8 cellular contexts compared by ENCODE assay signal in the genomic region with DNA sequence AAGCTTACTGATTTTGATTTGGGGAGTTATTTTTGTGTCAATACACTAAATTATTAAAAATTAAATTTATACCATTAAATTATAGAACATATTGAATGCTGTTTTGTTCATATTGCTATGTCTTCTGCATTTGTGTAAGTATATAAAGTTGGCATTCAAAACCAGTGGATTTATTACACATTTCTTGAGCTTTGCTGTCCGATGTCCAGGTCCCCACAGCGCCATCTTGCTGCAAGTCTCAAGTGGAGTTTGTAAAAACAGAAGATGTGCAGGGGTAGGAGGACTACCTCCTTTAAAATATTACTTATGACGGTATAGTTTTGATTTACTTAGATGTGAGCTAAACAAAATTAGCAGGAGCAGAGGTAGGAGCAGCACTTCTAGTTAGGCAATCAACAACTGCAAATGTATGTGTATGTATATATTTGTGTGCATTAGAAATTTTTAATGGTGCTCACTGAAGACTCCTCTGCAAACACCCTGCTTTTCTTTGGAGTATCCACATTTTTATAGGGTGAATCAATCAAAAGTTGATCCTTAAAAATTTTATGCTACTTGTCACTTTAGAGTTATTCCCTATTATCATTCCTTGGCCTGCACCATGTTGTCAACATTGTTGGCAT. TPM values are rescaled to one million over a fixed set of nuclear protein-coding genes. Genes with fewer than 3 reads are reported as not detected.
DNase-seq lines count a peak whose midpoint lies in the region; ATAC-seq and TF ChIP-seq lines count a peak whose summit lies in the region.

No MANE protein-coding gene starts in this region.

- peak; percentile 57 for TF ChIP-seq CTCF in natural killer cell (IDR thresholded peaks at IDR 0.05)
- peak; percentile 86 for TF ChIP-seq CTCF in RWPE2 (IDR thresholded peaks at IDR 0.05; ENCODE audit: poor library complexity, severe bottlenecking)
- peak; percentile 51 for TF ChIP-seq CTCF in hepatocyte (IDR thresholded peaks at IDR 0.05; ENCODE audit: poor library complexity)

- H3K27me3 ChIP-seq in RWPE2 (ENCODE audit: insufficient read depth, poor library complexity, severe bottlenecking) = no peaks in the 10 kb centered on the region
- H3K27me3 ChIP-seq in hepatocyte = no peaks in the 10 kb centered on the region

- no peak overlapping the region for H3K4me3 Mint-ChIP-seq in natural killer cell
- H3K4me3 Mint-ChIP-seq in natural killer cell treated with Interleukin-12 subunit alpha and Interleukin-12 subunit beta and Interleukin-15 and Interleukin-18, amount 100 ng/mL, for 72 hours = no peak overlapping the region

- intact Hi-C loops in natural killer cell (cut with micrococcal nuclease) = loop anchor here (1.0 kb wide), 1 partner anchor 306 kb away; no protein-coding TSS in a partner anchor

- H3K4me1 ChIP-seq in RWPE2 (ENCODE audit: insufficient read depth, poor library complexity, severe bottlenecking) (peaks cover 4% of the 10 kb centered on the region), hepatocyte (ENCODE audit: insufficient read depth) (peaks cover 16% of the 10 kb centered on the region)

- no peaks in the 10 kb centered on the region for H3K9me3 Mint-ChIP-seq in natural killer cell
- no peaks in the 10 kb centered on the region for H3K9me3 Mint-ChIP-seq in natural killer cell treated with Interleukin-12 subunit alpha and Interleukin-12 subunit beta and Interleukin-15 and Interleukin-18, amount 100 ng/mL, for 72 hours

- H4K20me1 ChIP-seq in hepatocyte (ENCODE audit: insufficient read depth, poor library complexity, severe bottlenecking) = peaks cover 7% of the 10 kb centered on the region

- H3K27ac ChIP-seq in RWPE2 (ENCODE audit: poor library complexity, severe bottlenecking) (no peak overlapping the region), angular gyrus (ENCODE audit: low read depth, low read length) (peak overlapping the region; percentile 14), hepatocyte (no peak overlapping the region)

- H3K4me3 ChIP-seq in RWPE2 (ENCODE audit: severe bottlenecking) = no peak overlapping the region
- no peak overlapping the region for H3K4me3 ChIP-seq in hepatocyte

- H3K27me3 Mint-ChIP-seq in natural killer cell (ENCODE audit: low read depth in 2 of 2) = no peaks in the 10 kb centered on the region
- H3K27me3 Mint-ChIP-seq in natural killer cell treated with Interleukin-12 subunit alpha and Interleukin-12 subunit beta and Interleukin-15 and Interleukin-18, amount 100 ng/mL, for 72 hours = no peaks in the 10 kb centered on the region

- no peaks in the 10 kb centered on the region for H3K9me3 ChIP-seq in RWPE2 (ENCODE audit: severe bottlenecking)
- no peaks in the 10 kb centered on the region for H3K9me3 ChIP-seq in hepatocyte (ENCODE audit: low read depth)

- H2AFZ ChIP-seq in hepatocyte = no peak overlapping the region

- DNase-seq in natural killer cell (no peak), RWPE2 (ENCODE audit: low spot score) (no peak), hepatocyte (ENCODE audit: low spot score) (peak; percentile 36), NCI-H446 treated with DMSO at 0.1 percent for 48 hours (lab: John Stamatoyannopoulos, UW) (no peak)
- DNase-seq in natural killer cell treated with Interleukin-12 subunit alpha and Interleukin-12 subunit beta and Interleukin-15 and Interleukin-18, amount 100 ng/mL, for 72 hours (ENCODE audit: low spot score) = no peak
- peak; percentile 22 for DNase-seq in stimulated activated CD8-positive, alpha-beta memory T cell treated with anti-CD3 and anti-CD28 coated beads, Interleukin-12 subunit alpha, Interleukin-12 subunit beta, amount 100 ng/mL, for 1 hour (ENCODE audit: low read depth)

- 36% methylated on average over 3 of the region's 3 CpGs for WGBS in hepatocyte (ENCODE audit: low lambda C conversion rate, missing lambda C conversion rate)

- no peak overlapping the region for H3K27ac Mint-ChIP-seq in natural killer cell
- no peak overlapping the region for H3K27ac Mint-ChIP-seq in natural killer cell treated with Interleukin-12 subunit alpha and Interleukin-12 subunit beta and Interleukin-15 and Interleukin-18, amount 100 ng/mL, for 72 hours

- no peak overlapping the region for H3K4me2 ChIP-seq in hepatocyte

- H3K79me2 ChIP-seq in hepatocyte = peaks cover 80% of the 10 kb centered on the region

- no peaks in the 10 kb centered on the region for H3K9me2 ChIP-seq in hepatocyte (replicated peaks; ENCODE audit: insufficient read depth)

- H3K4me1 Mint-ChIP-seq in natural killer cell = peaks cover 7 to 16% of the 10 kb centered on the region in 2 donors
- H3K4me1 Mint-ChIP-seq in natural killer cell treated with Interleukin-12 subunit alpha and Interleukin-12 subunit beta and Interleukin-15 and Interleukin-18, amount 100 ng/mL, for 72 hours (ENCODE audit: low read depth in 2 of 2) = peaks cover 16 to 21% of the 10 kb centered on the region in 2 donors

- ATAC-seq in natural killer cell = peak in 2 of 3 donors; percentile 49 to 61
- no peak for ATAC-seq in natural killer cell treated with Interleukin-12 subunit alpha and Interleukin-12 subunit beta and Interleukin-15 and Interleukin-18, amount 100 ng/mL, for 72 hours
- no peak for ATAC-seq in RWPE2 (ENCODE audit: low read depth)
- ATAC-seq in HG03039 (IDR thresholded peaks at IDR 0.05; ENCODE audit: unreplicated experiment) = no peak

- no peaks in the 10 kb centered on the region for H3K36me3 Mint-ChIP-seq in natural killer cell
- no peaks in the 10 kb centered on the region for H3K36me3 Mint-ChIP-seq in natural killer cell treated with Interleukin-12 subunit alpha and Interleukin-12 subunit beta and Interleukin-15 and Interleukin-18, amount 100 ng/mL, for 72 hours

- H3K36me3 ChIP-seq in RWPE2 (ENCODE audit: low read depth) (no peaks in the 10 kb centered on the region), hepatocyte (replicated peaks; ENCODE audit: insufficient read depth, low read depth) (no peaks in the 10 kb centered on the region)

RNA-seq across cellular contexts. Expression of gene CPEB4, which starts 37.4 kb away (rescaled TPM):
- 10 to 100 TPM; 44.4 to 60.4 (median 55.1) TPM for total RNA-seq in natural killer cell
- 10 to 100 TPM; 29.9 to 45.6 TPM for total RNA-seq in natural killer cell treated with Interleukin-12 subunit alpha and Interleukin-12 subunit beta and Interleukin-15 and Interleukin-18, amount 100 ng/mL, for 72 hours
- 49.2 and 49.7 TPM in 2 replicates for total RNA-seq in hepatocyte
- polyA plus RNA-seq in hepatocyte = 12.0 and 13.3 TPM in 2 replicates

Comparison
In these comparisons a context has a peak if more than half of its experiments do, and no peak if none do; other contexts are left out.
1. ATAC-seq: peak in natural killer cell (2 of 3); none in natural killer cell treated with Interleukin-12 subunit alpha and Interleukin-12 subunit beta and Interleukin-15 and Interleukin-18, amount 100 ng/mL, for 72 hours (0 of 2), RWPE2 (single experiment) and HG03039 (single experiment).
2. DNase-seq: peak in hepatocyte (single experiment) and stimulated activated CD8-positive, alpha-beta memory T cell treated with anti-CD3 and anti-CD28 coated beads, Interleukin-12 subunit alpha, Interleukin-12 subunit beta, amount 100 ng/mL, for 1 hour (single experiment); none in natural killer cell (single experiment), natural killer cell treated with Interleukin-12 subunit alpha and Interleukin-12 subunit beta and Interleukin-15 and Interleukin-18, amount 100 ng/mL, for 72 hours (single experiment), RWPE2 (single experiment) and NCI-H446 treated with DMSO at 0.1 percent for 48 hours (single experiment).
3. Peak in every context shown above with its lines, with median percentiles within 50 percentile points of each other: CTCF ChIP-seq.